22 cellular contexts compared by ENCODE assay signal in the genomic region with DNA sequence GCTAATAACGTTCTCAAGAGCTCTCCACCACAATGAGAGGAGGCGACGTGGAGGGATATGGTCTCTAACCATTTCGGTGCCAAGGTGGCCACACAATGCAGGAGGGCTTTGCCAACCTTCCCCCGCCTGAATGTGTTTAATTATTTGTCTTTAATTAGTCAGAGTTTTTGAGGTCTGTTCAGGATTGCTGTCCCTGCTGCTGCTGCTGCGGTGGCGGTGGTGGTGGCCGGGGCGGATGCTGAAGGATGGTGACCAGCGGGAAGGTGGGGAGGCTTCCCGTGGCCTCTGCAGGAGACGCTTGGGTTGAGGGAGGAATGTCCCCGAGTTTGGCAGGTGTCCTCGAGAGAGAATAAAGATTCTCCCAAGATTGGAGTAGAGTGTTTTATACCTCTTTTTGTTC.
"Had no signal": no experiment of that assay in that cellular context is flagged by ENCODE, and none has a peak within 500 bp of the region (broad histone marks: within the 10 kb centered on the region; RNA-seq: fewer than 3 reads in every experiment).

No MANE protein-coding gene starts in this region.

- ATAC-seq: natural killer cell; pancreas; right cardiac atrium; sciatic nerve; stimulated activated naive B cell treated with anti-CD40 and anti-IgM and Interleukin-4, amounts not matched to agents 10 μg/mL and 1 μg/mL and 100 μg/mL, for 72 hours; stimulated activated naive CD8-positive, alpha-beta T cell treated with anti-CD3 and anti-CD28 coated beads, Interleukin-15, Interleukin-2, amounts not matched to agents 100 U/mL and 50 U/mL, for 24 hours had no signal

- DNase-seq: hypothalamus; immature natural killer cell; left ventricle myocardium inferior; mesendoderm; naive B cell; natural killer cell; nephron progenitor cell; pancreas; posterior cingulate gyrus; retina; right cardiac atrium; stimulated activated CD4-positive, alpha-beta T cell treated with anti-CD3 and anti-CD28 coated beads, Interleukin-12 subunit alpha, Interleukin-12 subunit beta, amount 100 ng/mL, for 4 hours; stimulated activated CD4-positive, alpha-beta T cell treated with anti-CD3 and anti-CD28 coated beads, Interleukin-15, amount 100 ng/mL, for 24 hours; stimulated activated CD4-positive, alpha-beta T cell treated with anti-CD3 and anti-CD28 coated beads, Interleukin-2, amount 100 ng/mL, for 24 hours; stimulated activated CD4-positive, alpha-beta T cell treated with anti-CD3 and anti-CD28 coated beads, Interleukin-4, amount 100 ng/mL, for 1 hour; stimulated activated naive B cell treated with anti-CD40 and anti-IgM and Interleukin-4, amounts not matched to agents 10 μg/mL and 1 μg/mL and 100 μg/mL, for 72 hours; stimulated activated naive CD8-positive, alpha-beta T cell treated with anti-CD3 and anti-CD28 coated beads, Interleukin-15, Interleukin-2, amounts not matched to agents 100 U/mL and 50 U/mL, for 24 hours; stomach; testis; thyroid gland; transverse colon had no signal
